In genomic region chrX:16843208-16843909, GRCh38 we compare ENCODE assay signal across 19 cellular contexts. TPM values are rescaled to one million over a fixed set of nuclear protein-coding genes. Genes with fewer than 3 reads are reported as not detected.
DNase-seq lines count a peak whose midpoint lies in the region; ATAC-seq, FAIRE-seq and TF ChIP-seq lines count a peak whose summit lies in the region.
"Had no signal": no experiment of that assay in that cellular context is flagged by ENCODE, and none has a peak within 500 bp of the region (broad histone marks: within the 10 kb centered on the region; RNA-seq: fewer than 3 reads in every experiment).

No MANE protein-coding gene starts in this region.

- peaks cover 54% of the 10 kb centered on the region for H3K36me3 ChIP-seq in cardiac muscle cell
- peaks cover 0 to 88% (median 49%) of the 10 kb centered on the region in 9 donors for H3K36me3 ChIP-seq in heart left ventricle
- peaks cover 2 to 8% of the 10 kb centered on the region in 2 experiments for H3K36me3 ChIP-seq in endothelial cell of umbilical vein (ENCODE audit: control insufficient read depth in 2 of 2, extremely low read depth in 1 of 2, insufficient read depth in 2 of 2, low read length in 2 of 2)
- peaks cover 4 to 79% (median 7%) of the 10 kb centered on the region in 3 donors for H3K36me3 ChIP-seq in esophagus squamous epithelium

- no TSS peak for BruUV-seq in endothelial cell of umbilical vein (replicated peaks; lab: Mats Ljungman, UMichigan)

- H3K4me3 ChIP-seq in cardiac muscle cell = no peak overlapping the region
- H3K4me3 ChIP-seq in heart left ventricle = no peak overlapping the region
- no peak overlapping the region for H3K4me3 ChIP-seq in endothelial cell of umbilical vein (replicated peaks in 1 of 3; ENCODE audit: insufficient read depth in 1 of 3, low read depth in 1 of 3, low read length in 3 of 3)
- no peak overlapping the region for H3K4me3 ChIP-seq in esophagus squamous epithelium
- H3K4me3 ChIP-seq: GM12878, pancreas had no signal

- H4K20me1 ChIP-seq in endothelial cell of umbilical vein (replicated peaks; ENCODE audit: control insufficient read depth, extremely low read depth, insufficient read depth, low read length) = no peaks in the 10 kb centered on the region

- peaks cover 36% of the 10 kb centered on the region for H3K36me3 Mint-ChIP-seq in WTC11
- peaks cover 50% of the 10 kb centered on the region for H3K36me3 Mint-ChIP-seq in type B pancreatic cell

- no peak overlapping the region for H3K9ac ChIP-seq in endothelial cell of umbilical vein (replicated peaks; ENCODE audit: extremely low read depth, insufficient read depth, low read length)

- no peak for TF ChIP-seq POLR2A in heart left ventricle (IDR thresholded peaks at IDR 0.05)
- no peak for TF ChIP-seq POLR2A in endothelial cell of umbilical vein (IDR thresholded peaks at IDR 0.05; ENCODE audit: low read depth, low read length)
- no peak for TF ChIP-seq POLR2A in esophagus squamous epithelium (IDR thresholded peaks at IDR 0.05)

- H3K9me3 Mint-ChIP-seq in WTC11 (no peaks in the 10 kb centered on the region), type B pancreatic cell (no peaks in the 10 kb centered on the region)
- H3K9me3 Mint-ChIP-seq: IgD-negative memory B cell; stimulated activated naive B cell treated with anti-CD40 and anti-IgM and Interleukin-4, amounts not matched to agents 10 μg/mL and 1 μg/mL and 100 μg/mL, for 72 hours had no signal

- POLR2A ChIA-PET in WTC11 (lab: Charles Lee) (no interaction called here), endothelial cell of umbilical vein (lab: Charles Lee) (no interaction called here)

- H3K27me3 Mint-ChIP-seq in WTC11 (ENCODE audit: low read depth) = no peaks in the 10 kb centered on the region
- H3K27me3 Mint-ChIP-seq in type B pancreatic cell = no peaks in the 10 kb centered on the region
- H3K27me3 Mint-ChIP-seq: IgD-negative memory B cell; stimulated activated naive B cell treated with anti-CD40 and anti-IgM and Interleukin-4, amounts not matched to agents 10 μg/mL and 1 μg/mL and 100 μg/mL, for 72 hours had no signal

- H3K9me3 ChIP-seq in cardiac muscle cell (ENCODE audit: low read depth) (no peaks in the 10 kb centered on the region), heart left ventricle (no peaks in the 10 kb centered on the region), endothelial cell of umbilical vein (replicated peaks; ENCODE audit: control insufficient read depth, insufficient read depth, low read length) (no peaks in the 10 kb centered on the region), esophagus squamous epithelium (no peaks in the 10 kb centered on the region)
- H3K9me3 ChIP-seq: pancreas had no signal

- dilution Hi-C loops in endothelial cell of umbilical vein (cut with MboI; ENCODE audit: extremely low pct_ligation_motif_present, low sequenced_read_pairs) = no loop called here

- H3K4me1 Mint-ChIP-seq in WTC11 (peaks cover 44% of the 10 kb centered on the region), type B pancreatic cell (ENCODE audit: unreplicated experiment) (peaks cover 16% of the 10 kb centered on the region)
- H3K4me1 Mint-ChIP-seq: IgD-negative memory B cell had no signal

- CTCF ChIA-PET in WTC11 (lab: Charles Lee) (no interaction called here), endothelial cell of umbilical vein (lab: Charles Lee) (no interaction called here)

- H3K27me3 ChIP-seq in cardiac muscle cell (no peaks in the 10 kb centered on the region), heart left ventricle (peaks cover 0 to 4% (median 0%) of the 10 kb centered on the region in 9 donors), endothelial cell of umbilical vein (ENCODE audit: control insufficient read depth in 2 of 2, insufficient read depth in 2 of 2, low read length in 2 of 2) (no peaks in the 10 kb centered on the region), esophagus squamous epithelium (no peaks in the 10 kb centered on the region)
- H3K27me3 ChIP-seq: foreskin keratinocyte, pancreas had no signal

- intact Hi-C loops in heart left ventricle (cut with DNase I) (no loop called here), endothelial cell of umbilical vein (cut with micrococcal nuclease) (no loop called here), esophagus squamous epithelium (cut with DNase I) (no loop called here)

- WGBS in heart left ventricle, 4 donors = 61 to 87% (median 72%) methylated on average over 3 of the region's 3 CpGs
- WGBS in esophagus squamous epithelium, 2 donors = 60 to 70% methylated on average over 1 to 3 of the region's 3 CpGs

- no peaks in the 10 kb centered on the region for H3K9me1 ChIP-seq in endothelial cell of umbilical vein (replicated peaks; ENCODE audit: control insufficient read depth, extremely low read depth, insufficient read depth, low read length)

- H3K4me3 Mint-ChIP-seq in WTC11 = no peak overlapping the region
- no peak overlapping the region for H3K4me3 Mint-ChIP-seq in type B pancreatic cell
- H3K4me3 Mint-ChIP-seq: IgD-negative memory B cell; stimulated activated naive B cell treated with anti-CD40 and anti-IgM and Interleukin-4, amounts not matched to agents 10 μg/mL and 1 μg/mL and 100 μg/mL, for 72 hours had no signal

- H2AFZ ChIP-seq in endothelial cell of umbilical vein (ENCODE audit: low read depth, low read length) = no peak overlapping the region

- no peak overlapping the region for H3K4me2 ChIP-seq in endothelial cell of umbilical vein (ENCODE audit: insufficient read depth, low read length)

- peak; percentile 44 for FAIRE-seq in endothelial cell of umbilical vein (lab: Jason Lieb, UNC)
- FAIRE-seq: GM12878, pancreas had no signal

- DNase-seq in cardiac muscle cell (ENCODE audit: low read depth in 1 of 2, low spot score in 1 of 2) = no peak
- DNase-seq in heart left ventricle = no peak
- no peak for DNase-seq in WTC11 (ENCODE audit: low spot score)
- DNase-seq in endothelial cell of umbilical vein (ENCODE audit: low read depth, low spot score) = no peak
- no peak for DNase-seq in type B pancreatic cell (ENCODE audit: extremely low spot score, unreplicated experiment)
- DNase-seq in DMS 273 (lab: John Stamatoyannopoulos, UW; ENCODE audit: unreplicated experiment) = no peak
- DNase-seq in esophagus squamous epithelium (lab: John Stamatoyannopoulos, UW) = no peak
- DNase-seq: activated naive CD4-positive, alpha-beta T cell; foreskin keratinocyte; HCEC 1CT; NCI-H1417; pancreas; SHP77 treated with DMSO at 0.1 percent for 48 hours; stimulated activated naive B cell treated with anti-CD40 and anti-IgM and Interleukin-4, amounts not matched to agents 10 μg/mL and 1 μg/mL and 100 μg/mL, for 72 hours; T1000 had no signal

- TF ChIP-seq CTCF in cardiac muscle cell (IDR thresholded peaks at IDR 0.05; ENCODE audit: low read depth, low read length) (no peak), heart left ventricle (IDR thresholded peaks at IDR 0.05) (no peak), WTC11 (IDR thresholded peaks at IDR 0.05) (no peak), endothelial cell of umbilical vein (IDR thresholded peaks at IDR 0.05; ENCODE audit: extremely low read depth in 1 of 2, insufficient read depth in 1 of 2, low read depth in 1 of 2, low read length in 2 of 2) (no peak), type B pancreatic cell (conservative IDR thresholded peaks at IDR 0.05) (no peak), esophagus squamous epithelium (IDR thresholded peaks at IDR 0.05) (no peak)

- peak overlapping the region; percentile 89 for H3K27ac Mint-ChIP-seq in WTC11
- peak overlapping the region; percentile 56 for H3K27ac Mint-ChIP-seq in type B pancreatic cell
- H3K27ac Mint-ChIP-seq: IgD-negative memory B cell; stimulated activated naive B cell treated with anti-CD40 and anti-IgM and Interleukin-4, amounts not matched to agents 10 μg/mL and 1 μg/mL and 100 μg/mL, for 72 hours had no signal

- H3K4me1 ChIP-seq in cardiac muscle cell (ENCODE audit: low read depth) = peaks cover 19% of the 10 kb centered on the region
- H3K4me1 ChIP-seq in heart left ventricle = peaks cover 0 to 14% (median 7%) of the 10 kb centered on the region in 12 donors
- H3K4me1 ChIP-seq in endothelial cell of umbilical vein (ENCODE audit: control insufficient read depth, extremely low read depth, insufficient read depth, low read length) = peaks cover 11% of the 10 kb centered on the region
- H3K4me1 ChIP-seq in esophagus squamous epithelium = peaks cover 0 to 21% (median 0%) of the 10 kb centered on the region in 3 donors
- H3K4me1 ChIP-seq: foreskin keratinocyte, pancreas had no signal

- ATAC-seq in heart left ventricle (no peak), WTC11 (peak; percentile 48; the same call in 1 of the 2 replicates), HG02610 (IDR thresholded peaks at IDR 0.05; ENCODE audit: unreplicated experiment) (no peak)
- ATAC-seq: foreskin keratinocyte; GM12878; left lobe of liver; stimulated activated naive B cell treated with anti-CD40 and anti-IgM and Interleukin-4, amounts not matched to agents 10 μg/mL and 1 μg/mL and 100 μg/mL, for 72 hours had no signal

- no peaks in the 10 kb centered on the region for H3K79me2 ChIP-seq in endothelial cell of umbilical vein (ENCODE audit: control insufficient read depth, insufficient read depth, low read length)

- H3K27ac ChIP-seq in cardiac muscle cell = peak overlapping the region; percentile 90
- H3K27ac ChIP-seq in heart left ventricle = no peak overlapping the region
- no peak overlapping the region for H3K27ac ChIP-seq in endothelial cell of umbilical vein (ENCODE audit: insufficient read depth, low read depth, low read length)
- H3K27ac ChIP-seq in esophagus squamous epithelium = no peak overlapping the region
- H3K27ac ChIP-seq: foreskin keratinocyte, pancreas had no signal

RNA-seq across cellular contexts. Expression of gene RBBP7, which starts 26.8 kb away (rescaled TPM):
- total RNA-seq in cardiac muscle cell (176 and 231 TPM in 2 replicates), heart left ventricle (100 to 1,000 TPM in 6 of 9 donors, 10 to 100 TPM in 3; 88.7 to 124 (median 107) TPM), WTC11 (2021) (113 to 120 TPM (median 118 TPM) in 3 replicates), endothelial cell of umbilical vein (129 and 130 TPM in 2 replicates), type B pancreatic cell (ENCODE audit: low replicate concordance) (157 and 202 TPM in 2 replicates), esophagus squamous epithelium (10 to 100 TPM; 41.1 to 91.9 (median 74.1) TPM)
- polyA plus RNA-seq in cardiac muscle cell (448 and 459 TPM in 2 replicates), heart left ventricle (100 to 1,000 TPM in 1 of 2 donors, 10 to 100 TPM in 1; 93.3 to 110 TPM), endothelial cell of umbilical vein (69.7 and 81.5 TPM in 2 replicates)
- 108 and 113 TPM in 2 replicates for polyA plus RNA-seq in endothelial cell of umbilical vein (2011; cell fraction: cytosol; rRNA removed)
- 156 and 195 TPM in 2 replicates for polyA plus RNA-seq in endothelial cell of umbilical vein (2011; cell fraction: nucleus; rRNA removed)
- 99.8 and 152 TPM in 2 replicates for polyA plus RNA-seq in endothelial cell of umbilical vein (2012)
- 87.2 and 87.8 TPM in 2 replicates for polyA minus RNA-seq in endothelial cell of umbilical vein
- polyA minus RNA-seq in endothelial cell of umbilical vein (2011; cell fraction: cytosol; rRNA and poly(A)+ RNA removed) = 173 TPM
- polyA minus RNA-seq in endothelial cell of umbilical vein (2011; cell fraction: nucleus; rRNA and poly(A)+ RNA removed) = 46.1 and 64.2 TPM in 2 replicates

RNA-seq across cellular contexts. Expression of gene TXLNG, which starts 57.1 kb away (rescaled TPM):
- total RNA-seq in cardiac muscle cell (10.0 and 16.8 TPM in 2 replicates), heart left ventricle (1 to 10 TPM; 4.3 to 8.1 (median 6.3) TPM), WTC11 (2021) (30.0 to 31.6 TPM (median 31.1 TPM) in 3 replicates), endothelial cell of umbilical vein (7.3 and 7.6 TPM in 2 replicates), type B pancreatic cell (ENCODE audit: low replicate concordance) (24.5 and 27.3 TPM in 2 replicates), esophagus squamous epithelium (10 to 100 TPM in 2 of 4 donors, 1 to 10 TPM in 2; 6.4 to 14.9 (median 10.9) TPM)
- polyA plus RNA-seq in cardiac muscle cell (12.4 and 16.0 TPM in 2 replicates), heart left ventricle (1 to 10 TPM; 3.0 to 5.2 TPM), endothelial cell of umbilical vein (4.8 and 6.8 TPM in 2 replicates)
- 5.8 and 5.9 TPM in 2 replicates for polyA plus RNA-seq in endothelial cell of umbilical vein (2011; cell fraction: cytosol; rRNA removed)
- polyA plus RNA-seq in endothelial cell of umbilical vein (2011; cell fraction: nucleus; rRNA removed) = 9.8 and 13.3 TPM in 2 replicates
- 8.3 and 9.8 TPM in 2 replicates for polyA plus RNA-seq in endothelial cell of umbilical vein (2012)
- 5.4 and 6.4 TPM in 2 replicates for polyA minus RNA-seq in endothelial cell of umbilical vein
- polyA minus RNA-seq in endothelial cell of umbilical vein (2011; cell fraction: cytosol; rRNA and poly(A)+ RNA removed) = 21.2 TPM
- 4.0 and 5.8 TPM in 2 replicates for polyA minus RNA-seq in endothelial cell of umbilical vein (2011; cell fraction: nucleus; rRNA and poly(A)+ RNA removed)
